Comparison of ENCODE assay signal across 1 cellular context in genomic region chr4:147396105-147396504, GRCh38.
TF ChIP-seq lines count a peak whose summit lies in the region.

No MANE protein-coding gene starts in this region.

TF ChIP-seq in HepG2, 621 proteins besides CTCF, POLR2A, EP300 and RAD21 (continued from another document):
- no peak for TF ChIP-seq ZBTB37 (CRISPR knock-in tag; IDR thresholded peaks at IDR 0.05)
- TF ChIP-seq TMF1 (CRISPR knock-in tag; IDR thresholded peaks at IDR 0.05; ENCODE audit: low read depth), result no peak
TF ChIP-seq in HepG2: peak in this region for 2.
